20 cellular contexts compared by ENCODE assay signal in the genomic region with DNA sequence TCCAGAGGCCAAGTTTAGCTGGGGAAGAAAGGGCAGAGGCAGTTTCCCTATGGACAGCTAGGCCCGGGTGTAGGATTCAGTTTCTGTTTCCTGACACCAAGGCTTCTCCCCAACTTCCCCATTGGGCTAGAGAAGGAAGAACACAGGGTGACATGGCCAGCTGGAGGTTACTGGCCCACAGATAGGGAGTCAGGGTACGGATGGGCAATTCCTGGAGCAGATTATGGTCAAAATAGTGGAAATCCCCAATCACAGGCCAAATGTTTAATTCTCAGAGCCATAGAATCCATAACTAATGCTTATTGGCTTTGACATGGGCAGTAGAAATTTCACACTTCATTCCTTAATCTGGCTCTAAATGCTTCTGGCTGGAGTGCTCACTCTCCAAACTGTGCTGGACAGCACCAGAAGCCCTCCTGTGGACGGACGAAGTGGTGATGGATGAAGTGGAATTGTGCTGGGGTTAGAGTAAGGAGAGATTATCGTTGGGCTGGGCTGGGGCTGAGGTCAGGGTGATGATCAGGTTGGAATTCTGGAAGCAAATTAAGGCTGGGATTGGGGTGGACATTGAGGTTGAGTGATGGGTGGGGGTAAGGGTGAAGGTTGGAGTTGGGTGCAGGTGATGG. TPM values are rescaled to one million over a fixed set of nuclear protein-coding genes. Genes with fewer than 3 reads are reported as not detected.
A peak's percentile ranks its signal among the peaks of the same experiment; 100 is the strongest.
DNase-seq lines count a peak whose midpoint lies in the region; ATAC-seq and TF ChIP-seq lines count a peak whose summit lies in the region.
"Had no signal": no experiment of that assay in that cellular context is flagged by ENCODE, and none has a peak within 500 bp of the region (broad histone marks: within the 10 kb centered on the region; RNA-seq: fewer than 3 reads in every experiment).

No MANE protein-coding gene starts in this region.

- H4K20me1 ChIP-seq in OCI-LY7 (ENCODE audit: insufficient read depth, low read length): no peaks in the 10 kb centered on the region

- no peaks in the 10 kb centered on the region for H3K9me2 ChIP-seq in OCI-LY7 (ENCODE audit: insufficient read depth, low read length)

- intact Hi-C loops in OCI-LY7 (cut with micrococcal nuclease; ENCODE audit: unreplicated experiment): loop anchor here (1.0 to 10.0 kb wide), 3 partner anchors 35 to 148 kb away; no protein-coding TSS in a partner anchor
- intact Hi-C loops in left ventricle myocardium superior (cut with micrococcal nuclease): no loop called here

- no peak overlapping the region for H3K9ac ChIP-seq in rectal smooth muscle tissue (ENCODE audit: low read length)
- H3K9ac ChIP-seq: parathyroid adenoma had no signal

- no peaks in the 10 kb centered on the region for H3K4me1 Mint-ChIP-seq in activated naive CD4-positive, alpha-beta T cell treated with anti-CD3 and anti-CD28 coated beads, Interleukin-2, amount 10 ng/mL, durations not matched to agents 7 days and 5 days
- H3K4me1 Mint-ChIP-seq: H9, mesothelial cell of epicardium, natural killer cell had no signal

- H3K27me3 Mint-ChIP-seq in activated naive CD4-positive, alpha-beta T cell treated with anti-CD3 and anti-CD28 coated beads, Interleukin-2, amount 10 ng/mL, durations not matched to agents 7 days and 5 days: peaks cover 28% of the 10 kb centered on the region

- H3K9me3 Mint-ChIP-seq in activated naive CD4-positive, alpha-beta T cell treated with anti-CD3 and anti-CD28 coated beads, Interleukin-2, amount 10 ng/mL, durations not matched to agents 7 days and 5 days: no peaks in the 10 kb centered on the region
- H3K9me3 Mint-ChIP-seq: activated T-cell treated with anti-CD3 and anti-CD28 coated beads, Interleukin-2, amount 50 U/mL, for 72 hours; CD8-positive, alpha-beta memory T cell; H9; mesothelial cell of epicardium; natural killer cell had no signal

- in situ Hi-C loops in KBM-7 (cut with MboI; ENCODE audit: low pct_unique_long_range_greater_than_20kb, low sequenced_read_pairs): no loop called here

- H3K4me3 Mint-ChIP-seq in activated naive CD4-positive, alpha-beta T cell treated with anti-CD3 and anti-CD28 coated beads, Interleukin-2, amount 10 ng/mL, durations not matched to agents 7 days and 5 days: no peak overlapping the region
- H3K4me3 Mint-ChIP-seq: activated T-cell treated with anti-CD3 and anti-CD28 coated beads, Interleukin-2, amount 50 U/mL, for 72 hours; CD8-positive, alpha-beta memory T cell; H9; mesothelial cell of epicardium; natural killer cell had no signal

- no peaks in the 10 kb centered on the region for H3K79me2 ChIP-seq in OCI-LY7 (ENCODE audit: insufficient read depth, low read depth, low read length)
- H3K79me2 ChIP-seq: parathyroid adenoma had no signal

- H3K4me3 ChIP-seq in AG09309 (ENCODE audit: control insufficient read depth, low read depth, low read length) (no peak overlapping the region), OCI-LY7 (ENCODE audit: low read depth, low read length, poor library complexity, severe bottlenecking) (no peak overlapping the region), rectal smooth muscle tissue (ENCODE audit: low read length) (peak overlapping the region; percentile 33)
- H3K4me3 ChIP-seq: vagina had no signal

- H3K4me1 ChIP-seq in OCI-LY7 (ENCODE audit: insufficient read depth, low read length, poor library complexity, severe bottlenecking) (no peaks in the 10 kb centered on the region), rectal smooth muscle tissue (ENCODE audit: control insufficient read depth, insufficient read depth, low read length) (peaks cover 3% of the 10 kb centered on the region)
- H3K4me1 ChIP-seq: parathyroid adenoma had no signal

- BruUV-seq in OCI-LY7 (replicated peaks; lab: Mats Ljungman, UMichigan): no TSS peak

- H2AFZ ChIP-seq in OCI-LY7 (ENCODE audit: low read length): 0 out of 2 replicates have a peak overlapping the region, but pooled peaks have one; percentile 18
- H2AFZ ChIP-seq: parathyroid adenoma had no signal

- H3K9me3 ChIP-seq in OCI-LY7 (ENCODE audit: low read length): no peaks in the 10 kb centered on the region
- H3K9me3 ChIP-seq: gastrocnemius medialis, vagina had no signal

- no peak overlapping the region for H3K4me2 ChIP-seq in OCI-LY7 (ENCODE audit: low read length)

- no peak for DNase-seq in AG09309 (ENCODE audit: low read depth)
- no peak for DNase-seq in OCI-LY7 (ENCODE audit: low spot score)
- no peak for DNase-seq in left ventricle myocardium superior
- DNase-seq in activated naive CD4-positive, alpha-beta T cell treated with anti-CD3 and anti-CD28 coated beads, Interleukin-2, amount 10 ng/mL, durations not matched to agents 7 days and 5 days: no peak
- no peak for DNase-seq in KBM-7
- DNase-seq: cerebellar nuclear complex, kidney glomerular epithelial cell, NCI-H1417 treated with DMSO at 0.1 percent for 48 hours had no signal

- peak; percentile 41 for ATAC-seq in left ventricle myocardium superior
- ATAC-seq in GM19328 (IDR thresholded peaks at IDR 0.05; ENCODE audit: unreplicated experiment): no peak
- no peak for ATAC-seq in HG03280 (IDR thresholded peaks at IDR 0.05; ENCODE audit: unreplicated experiment)
- ATAC-seq: gastrocnemius medialis had no signal

- H3K27me3 ChIP-seq in rectal smooth muscle tissue (ENCODE audit: control insufficient read depth, insufficient read depth, low read length): no peaks in the 10 kb centered on the region
- H3K27me3 ChIP-seq: gastrocnemius medialis, vagina had no signal

- no peaks in the 10 kb centered on the region for H3K36me3 Mint-ChIP-seq in activated naive CD4-positive, alpha-beta T cell treated with anti-CD3 and anti-CD28 coated beads, Interleukin-2, amount 10 ng/mL, durations not matched to agents 7 days and 5 days
- H3K36me3 Mint-ChIP-seq: CD8-positive, alpha-beta memory T cell; mesothelial cell of epicardium; natural killer cell had no signal

- CTCF ChIA-PET in OCI-LY7 (lab: Charles Lee; ENCODE audit: unreplicated experiment): interaction anchor here (0.8 to 1.6 kb wide), 4 partner anchors 10 to 148 kb away, joined by 3 to 5 read pairs (median 4); a partner anchor contains a TSS
- CTCF ChIA-PET in activated naive CD4-positive, alpha-beta T cell treated with anti-CD3 and anti-CD28 coated beads, Interleukin-2, amount 10 ng/mL, durations not matched to agents 7 days and 5 days (lab: Charles Lee): interaction anchor here (0.5 to 2.6 kb wide), 34 partner anchors 8 to 1070 kb away, joined by 3 to 39 read pairs (median 4); a partner anchor contains a TSS

- H3K27ac Mint-ChIP-seq in activated naive CD4-positive, alpha-beta T cell treated with anti-CD3 and anti-CD28 coated beads, Interleukin-2, amount 10 ng/mL, durations not matched to agents 7 days and 5 days: no peak overlapping the region
- H3K27ac Mint-ChIP-seq: activated T-cell treated with anti-CD3 and anti-CD28 coated beads, Interleukin-2, amount 50 U/mL, for 72 hours; H9; mesothelial cell of epicardium; natural killer cell had no signal

- POLR2A ChIA-PET in OCI-LY7 (lab: Charles Lee): no interaction called here

- H3K27ac ChIP-seq in OCI-LY7 (ENCODE audit: low read depth, low read length, poor library complexity, severe bottlenecking) (no peak overlapping the region), rectal smooth muscle tissue (ENCODE audit: low read depth, low read length) (no peak overlapping the region)
- H3K27ac ChIP-seq: parathyroid adenoma had no signal

- peak; percentile 4 for TF ChIP-seq CTCF in AG09309 (IDR thresholded peaks at IDR 0.05; ENCODE audit: control insufficient read depth, insufficient read depth, low read depth, low read length, missing control alignments)
- TF ChIP-seq CTCF in OCI-LY7 (conservative IDR thresholded peaks at IDR 0.05; ENCODE audit: low read length): no peak

- H3K36me3 ChIP-seq in OCI-LY7 (ENCODE audit: insufficient read depth, low read length): no peaks in the 10 kb centered on the region
- H3K36me3 ChIP-seq in rectal smooth muscle tissue (ENCODE audit: control insufficient read depth, insufficient read depth, low read length): no peaks in the 10 kb centered on the region
- H3K36me3 ChIP-seq: gastrocnemius medialis, vagina had no signal

RNA-seq across cellular contexts. Expression of a gene that starts 0.9 kb away (rescaled TPM):
- total RNA-seq in OCI-LY7 (2014; rRNA removed; shearing (Covaris generic)): not detected in 2 replicates
- total RNA-seq in OCI-LY7 (2022) (0.11 TPM in 1 of 2 replicates, not detected in the other), left ventricle myocardium superior (7.1 TPM)
- total RNA-seq: H9 had no signal

RNA-seq across cellular contexts. Expression of a gene that starts 21.0 kb away (rescaled TPM):
- not detected in 2 replicates for total RNA-seq in OCI-LY7 (2014; rRNA removed; shearing (Covaris generic))
- total RNA-seq in OCI-LY7 (2022): not detected in 2 replicates
- 16.2 TPM for total RNA-seq in left ventricle myocardium superior
- total RNA-seq: activated T-cell treated with anti-CD3 and anti-CD28 coated beads, Interleukin-2, amount 50 U/mL, for 72 hours; CD8-positive, alpha-beta memory T cell; natural killer cell had no signal

RNA-seq across cellular contexts. Expression of a gene that starts 29.7 kb away (rescaled TPM):
- not detected in 2 replicates for total RNA-seq in OCI-LY7 (2014; rRNA removed; shearing (Covaris generic))
- total RNA-seq in OCI-LY7 (2022) (not detected in 2 replicates), left ventricle myocardium superior (12.2 TPM)
- total RNA-seq: activated T-cell treated with anti-CD3 and anti-CD28 coated beads, Interleukin-2, amount 50 U/mL, for 72 hours; CD8-positive, alpha-beta memory T cell; natural killer cell had no signal

RNA-seq across cellular contexts. Expression of a gene that starts 48.3 kb away (rescaled TPM):
- total RNA-seq in OCI-LY7 (2014; rRNA removed; shearing (Covaris generic)): not detected in 2 replicates
- total RNA-seq in OCI-LY7 (2022): not detected in 2 replicates
- total RNA-seq in left ventricle myocardium superior: not detected
- total RNA-seq: activated T-cell treated with anti-CD3 and anti-CD28 coated beads, Interleukin-2, amount 50 U/mL, for 72 hours; aorta; CD8-positive, alpha-beta memory T cell; gastrocnemius medialis; H9; mesothelial cell of epicardium; natural killer cell; vagina had no signal

RNA-seq across cellular contexts. Expression of a gene that starts 56.0 kb away (rescaled TPM):
- 62.1 and 66.7 TPM in 2 replicates for total RNA-seq in OCI-LY7 (2014; rRNA removed; shearing (Covaris generic))
- total RNA-seq in OCI-LY7 (2022): 58.7 and 64.4 TPM in 2 replicates
- total RNA-seq in left ventricle myocardium superior: 10.3 TPM

Comparison
In these comparisons a context has a peak if more than half of its experiments do, and no peak if none do; other contexts are left out.
1. RNA of a gene that starts 21.0 kb away (total RNA-seq): 16.2 TPM in left ventricle myocardium superior (single experiment); not detected in OCI-LY7; every median in the first group is over 10 times any median in the second.
2. RNA of a gene that starts 29.7 kb away (total RNA-seq): 12.2 TPM in left ventricle myocardium superior (single experiment); not detected in OCI-LY7; every median in the first group is over 10 times any median in the second.